ENCODE assay signal across 27 cellular contexts in the genomic region with DNA sequence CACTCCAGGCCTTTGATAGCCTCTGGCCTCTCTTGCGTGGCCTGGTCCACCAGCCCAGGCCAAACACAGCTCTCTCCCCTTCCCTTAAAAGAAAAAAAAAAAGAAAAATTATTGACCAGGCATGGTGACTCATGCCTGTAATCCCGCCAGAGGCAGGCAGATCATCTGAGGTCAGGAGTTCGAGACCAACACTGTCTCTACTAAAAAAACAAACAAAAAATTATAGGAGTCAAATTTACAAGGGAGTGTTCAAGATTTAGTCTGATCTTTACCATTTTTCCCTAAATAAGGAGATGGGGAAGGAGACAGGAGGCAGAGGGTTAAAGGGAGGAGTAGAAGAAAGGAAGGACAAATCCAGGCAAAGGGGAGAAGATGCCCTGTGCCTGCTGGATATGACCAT.
DNase-seq lines count a peak whose midpoint lies in the region; ATAC-seq, FAIRE-seq and TF ChIP-seq lines count a peak whose summit lies in the region.
"Had no signal": no experiment of that assay in that cellular context is flagged by ENCODE, and none has a peak within 500 bp of the region (broad histone marks: within the 10 kb centered on the region; RNA-seq: fewer than 3 reads in every experiment).

No MANE protein-coding gene starts in this region.

- in situ Hi-C loops in HepG2 (cut with HindIII; ENCODE audit: extremely low pct_ligation_motif_present, low pct_unique_long_range_greater_than_20kb), result no loop called here

- no peak for TF ChIP-seq POLR2A in HepG2 (IDR thresholded peaks at IDR 0.05; ENCODE audit: insufficient read depth in 1 of 2, low read depth in 2 of 2, low read length in 2 of 2)

- H4K20me1 ChIP-seq in osteoblast (ENCODE audit: insufficient read depth, low read length) (no peaks in the 10 kb centered on the region), HepG2 (ENCODE audit: insufficient read depth, low read length) (no peaks in the 10 kb centered on the region)

- H3K4me1 ChIP-seq in osteoblast (ENCODE audit: insufficient read depth, low read length), result peaks cover 5% of the 10 kb centered on the region
- H3K4me1 ChIP-seq in HepG2 (ENCODE audit: insufficient read depth, low read length), result no peaks in the 10 kb centered on the region
- H3K4me1 ChIP-seq: HAP-1 had no signal

- H3K4me3 Mint-ChIP-seq in activated naive CD4-positive, alpha-beta T cell treated with anti-CD3 and anti-CD28 coated beads, Interleukin-2, amount 50 U/mL, for 24 hours, result no peak overlapping the region
- H3K4me3 Mint-ChIP-seq: CD4-positive, alpha-beta T cell had no signal

- intact Hi-C loops in HepG2 (cut with micrococcal nuclease; ENCODE audit: unreplicated experiment), result no loop called here

- DNase-seq in activated naive CD4-positive, alpha-beta T cell treated with anti-CD3 and anti-CD28 coated beads, Interleukin-2, amount 50 U/mL, for 72 hours (ENCODE audit: low spot score in 2 of 2), result no peak
- DNase-seq in ELR (ENCODE audit: low read depth), result peak; percentile 8
- peak; percentile 22 for DNase-seq in RPMI7951 (ENCODE audit: low read depth)
- DNase-seq in osteoblast (ENCODE audit: insufficient read length, low spot score, missing footprints), result peak; percentile 65
- DNase-seq in HepG2 (ENCODE audit: low spot score), result no peak
- DNase-seq: CD4-positive, alpha-beta T cell; GF-D8; GOT3; IMR-90; MV-4-11; NCI-H1105 treated with DMSO at 0.1 percent for 48 hours; NCI-H146; NCI-H1930; NCI-H2107; NCI-H446 treated with DMSO at 0.1 percent for 48 hours; NCI-H526; NCI-H82; SIG-M5; SW 1271 had no signal

- H3K27me3 Mint-ChIP-seq in activated naive CD4-positive, alpha-beta T cell treated with anti-CD3 and anti-CD28 coated beads, Interleukin-2, amount 50 U/mL, for 24 hours, result no peaks in the 10 kb centered on the region
- H3K27me3 Mint-ChIP-seq: CD4-positive, alpha-beta T cell had no signal

- 12% methylated on average over 3 of the region's 3 CpGs for WGBS in HepG2 (ENCODE audit: low lambda C conversion rate)

- no peak overlapping the region for H3K27ac ChIP-seq in osteoblast (ENCODE audit: low read depth, low read length)
- H3K27ac ChIP-seq in HepG2 (ENCODE audit: extremely low read length, insufficient read depth, low read length), result no peak overlapping the region
- H3K27ac ChIP-seq: KMS-11, RWPE1, SK-N-MC had no signal

- TF ChIP-seq EP300 in HepG2 (IDR thresholded peaks at IDR 0.05; ENCODE audit: low read depth in 2 of 2, low read length in 2 of 2), result no peak
- TF ChIP-seq EP300 in HepG2 (CRISPR knock-in tag; IDR thresholded peaks at IDR 0.05; ENCODE audit: borderline replicate concordance), result no peak

- H3K27me3 ChIP-seq in osteoblast (ENCODE audit: insufficient read depth, low read length) (no peaks in the 10 kb centered on the region), HepG2 (ENCODE audit: control insufficient read depth in 1 of 2, insufficient read depth in 2 of 2, low read length in 2 of 2) (peaks cover 1 to 17% of the 10 kb centered on the region in 2 experiments; a peak in 3 of 5 replicates)

- no peak for FAIRE-seq in HepG2 (lab: Jason Lieb, UNC)
- FAIRE-seq: D721Med, GM12891 had no signal

- H3K36me3 ChIP-seq in osteoblast (ENCODE audit: insufficient read depth, low read length) (no peaks in the 10 kb centered on the region), HepG2 (replicated peaks in 1 of 2; ENCODE audit: control insufficient read depth in 1 of 2, insufficient read depth in 2 of 2, low read length in 2 of 2) (no peaks in the 10 kb centered on the region)
- H3K36me3 ChIP-seq: HAP-1 had no signal

- H3K9ac ChIP-seq in HepG2 (ENCODE audit: insufficient read depth, low read depth, low read length), result no peak overlapping the region
- H3K9ac ChIP-seq: KMS-11 had no signal

- H3K9me3 Mint-ChIP-seq in activated naive CD4-positive, alpha-beta T cell treated with anti-CD3 and anti-CD28 coated beads, Interleukin-2, amount 50 U/mL, for 24 hours, result no peaks in the 10 kb centered on the region
- H3K9me3 Mint-ChIP-seq in activated naive CD4-positive, alpha-beta T cell treated with anti-CD3 and anti-CD28 coated beads, Interleukin-2, amount 50 U/mL, for 72 hours, result no peaks in the 10 kb centered on the region
- H3K9me3 Mint-ChIP-seq: CD4-positive, alpha-beta T cell had no signal

- H3K9me3 ChIP-seq in osteoblast (ENCODE audit: low read depth, low read length) (no peaks in the 10 kb centered on the region), HepG2 (ENCODE audit: low read length) (no peaks in the 10 kb centered on the region)
- H3K9me3 ChIP-seq: HAP-1 had no signal

- no peak for ATAC-seq in activated naive CD4-positive, alpha-beta T cell treated with anti-CD3 and anti-CD28 coated beads, Interleukin-2, amount 50 U/mL, for 72 hours
- no peak for ATAC-seq in GM18870 (IDR thresholded peaks at IDR 0.05; ENCODE audit: unreplicated experiment)
- ATAC-seq in HepG2, result no peak

- no TSS peak for BruUV-seq in HepG2 (replicated peaks; lab: Mats Ljungman, UMichigan)

- no peaks in the 10 kb centered on the region for H3K36me3 Mint-ChIP-seq in activated naive CD4-positive, alpha-beta T cell treated with anti-CD3 and anti-CD28 coated beads, Interleukin-2, amount 50 U/mL, for 24 hours
- no peaks in the 10 kb centered on the region for H3K36me3 Mint-ChIP-seq in activated naive CD4-positive, alpha-beta T cell treated with anti-CD3 and anti-CD28 coated beads, Interleukin-2, amount 50 U/mL, for 72 hours

- H3K27ac Mint-ChIP-seq in activated naive CD4-positive, alpha-beta T cell treated with anti-CD3 and anti-CD28 coated beads, Interleukin-2, amount 50 U/mL, for 24 hours, result peak overlapping the region; percentile 38
- peak overlapping the region in 1 of 2 donors; percentile 38 for H3K27ac Mint-ChIP-seq in activated naive CD4-positive, alpha-beta T cell treated with anti-CD3 and anti-CD28 coated beads, Interleukin-2, amount 50 U/mL, for 72 hours
- H3K27ac Mint-ChIP-seq: CD4-positive, alpha-beta T cell had no signal

- H3K4me3 ChIP-seq in osteoblast (ENCODE audit: insufficient read depth, low read length) (no peak overlapping the region), HepG2 (replicated peaks in 1 of 3; ENCODE audit: insufficient read depth in 1 of 3, low read depth in 2 of 3, low read length in 3 of 3) (no peak overlapping the region)
- H3K4me3 ChIP-seq: HAP-1, SK-N-MC had no signal

- POLR2A ChIA-PET in HepG2 (lab: Yijun Ruan, JAX), result no interaction called here

- H3K4me1 Mint-ChIP-seq in activated naive CD4-positive, alpha-beta T cell treated with anti-CD3 and anti-CD28 coated beads, Interleukin-2, amount 50 U/mL, for 24 hours, result peaks cover 22% of the 10 kb centered on the region

- H2AFZ ChIP-seq in osteoblast (ENCODE audit: low read length), result no peak overlapping the region
- H2AFZ ChIP-seq in HepG2 (ENCODE audit: low read length), result no peak overlapping the region

- TF ChIP-seq CTCF in osteoblast (IDR thresholded peaks at IDR 0.05; ENCODE audit: extremely low read depth, low read depth, low read length), result no peak
- no peak for TF ChIP-seq CTCF in HepG2 (CRISPR knock-in tag; IDR thresholded peaks at IDR 0.05)

- H3K79me2 ChIP-seq in osteoblast (ENCODE audit: insufficient read depth, low read length), result no peaks in the 10 kb centered on the region
- H3K79me2 ChIP-seq in HepG2 (ENCODE audit: insufficient read depth, low read length), result no peaks in the 10 kb centered on the region

- H3K4me2 ChIP-seq in osteoblast (ENCODE audit: insufficient read depth, low read length) (no peak overlapping the region), HepG2 (ENCODE audit: low read depth, low read length) (no peak overlapping the region)
- H3K4me2 ChIP-seq: KMS-11 had no signal

- TF ChIP-seq RAD21 in HepG2 (CRISPR knock-in tag; IDR thresholded peaks at IDR 0.05), result no peak

- CTCF ChIA-PET in HepG2 (lab: Yijun Ruan, JAX; ENCODE audit: low intra/inter-chr PET ratio, low total read pairs), result no interaction called here

TF ChIP-seq in HepG2, 621 proteins besides CTCF, POLR2A, EP300 and RAD21:
- no peak for TF ChIP-seq PRMT3 (CRISPR knock-in tag; IDR thresholded peaks at IDR 0.05; ENCODE audit: borderline replicate concordance, low read depth)
- no peak for TF ChIP-seq NFKBIZ (CRISPR knock-in tag; IDR thresholded peaks at IDR 0.05)
- TF ChIP-seq NFE2 (CRISPR knock-in tag; IDR thresholded peaks at IDR 0.05), result no peak
- no peak for TF ChIP-seq SALL2 (CRISPR knock-in tag; IDR thresholded peaks at IDR 0.05)
- no peak for TF ChIP-seq TAF15 (IDR thresholded peaks at IDR 0.05; ENCODE audit: low read depth, low read length, poor library complexity, severe bottlenecking)
- no peak for TF ChIP-seq ZNF264 (CRISPR knock-in tag; IDR thresholded peaks at IDR 0.05)

Comparison
In these comparisons a context has a peak if more than half of its experiments do, and no peak if none do; other contexts are left out.
1. DNase-seq: peak in ELR (single experiment), RPMI7951 (single experiment) and osteoblast (single experiment); none in activated naive CD4-positive, alpha-beta T cell treated with anti-CD3 and anti-CD28 coated beads, Interleukin-2, amount 50 U/mL, for 72 hours (0 of 2) and HepG2 (single experiment).